2 cellular contexts compared by ENCODE assay signal in genomic region chrX:146809471-146809870, GRCh38. TPM values are rescaled to one million over a fixed set of nuclear protein-coding genes. Genes with fewer than 3 reads are reported as not detected.
"Had no signal": no experiment of that assay in that cellular context is flagged by ENCODE, and none has a peak within 500 bp of the region (broad histone marks: within the 10 kb centered on the region; RNA-seq: fewer than 3 reads in every experiment).

TSS of gene CXorf51B (plus strand) at chrX:146809771. CDS start at chrX:146809792, 21 bp downstream.

RNA-seq across cellular contexts. Expression of gene CXorf51B, which starts in this region (rescaled TPM):
- total RNA-seq: G401, GM12878 had no signal
- polyA plus RNA-seq: GM12878 had no signal
